In the genomic region with DNA sequence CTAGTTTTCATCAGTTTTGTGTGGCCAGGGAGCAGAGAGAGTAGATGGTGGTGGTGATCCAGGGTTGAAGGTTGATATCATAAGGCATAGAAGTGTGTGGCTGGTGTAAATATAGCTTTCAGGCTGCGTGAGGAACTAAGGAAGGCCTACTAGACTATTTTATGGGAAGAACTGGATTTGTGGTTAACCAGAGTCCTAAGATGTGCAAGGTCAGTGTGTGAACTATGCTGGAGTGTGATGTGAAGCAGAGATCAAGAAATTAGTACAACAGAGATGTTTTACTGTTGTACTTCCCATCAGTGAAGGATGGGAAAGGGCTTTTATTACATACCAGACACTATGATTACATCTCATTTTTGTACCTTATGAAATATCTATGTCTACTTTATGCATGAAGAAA, we compare ENCODE assay signal across 33 cellular contexts. TPM values are rescaled to one million over a fixed set of nuclear protein-coding genes. Genes with fewer than 3 reads are reported as not detected.
DNase-seq lines count a peak whose midpoint lies in the region; ATAC-seq and TF ChIP-seq lines count a peak whose summit lies in the region.
"Had no signal": no experiment of that assay in that cellular context is flagged by ENCODE, and none has a peak within 500 bp of the region (broad histone marks: within the 10 kb centered on the region; RNA-seq: fewer than 3 reads in every experiment).

No MANE protein-coding gene starts in this region.

- POLR2A ChIA-PET in CD4-positive, alpha-beta T cell (lab: Charles Lee): no interaction called here

- no peak overlapping the region for H2AFZ ChIP-seq in smooth muscle cell (ENCODE audit: low read depth)
- H2AFZ ChIP-seq: parathyroid adenoma had no signal

- no peaks in the 10 kb centered on the region for H3K27me3 Mint-ChIP-seq in activated T-cell treated with anti-CD3 and anti-CD28 coated beads, Interleukin-2, amount 50 U/mL, for 24 hours
- H3K27me3 Mint-ChIP-seq in activated T-cell treated with anti-CD3 and anti-CD28 coated beads, Interleukin-2, amount 50 U/mL, for 4 hours (ENCODE audit: low read depth): no peaks in the 10 kb centered on the region
- H3K27me3 Mint-ChIP-seq in T-helper 17 cell: no peaks in the 10 kb centered on the region
- no peaks in the 10 kb centered on the region for H3K27me3 Mint-ChIP-seq in dendritic cell treated with granulocyte-macrophage colony-stimulating factor and Interleukin-4, amounts not matched to agents 40 ng/mL and 50 ng/mL, for 4 days
- no peaks in the 10 kb centered on the region for H3K27me3 Mint-ChIP-seq in CD4-positive, alpha-beta T cell
- H3K27me3 Mint-ChIP-seq: stimulated activated naive CD8-positive, alpha-beta T cell treated with anti-CD3 and anti-CD28 coated beads, Interleukin-15, amount 100 ng/mL, for 72 hours had no signal

- H3K9me3 Mint-ChIP-seq in activated T-cell treated with anti-CD3 and anti-CD28 coated beads, Interleukin-2, amount 50 U/mL, for 24 hours: no peaks in the 10 kb centered on the region
- H3K9me3 Mint-ChIP-seq in activated T-cell treated with anti-CD3 and anti-CD28 coated beads, Interleukin-2, amount 50 U/mL, for 4 hours: no peaks in the 10 kb centered on the region
- H3K9me3 Mint-ChIP-seq in dendritic cell treated with granulocyte-macrophage colony-stimulating factor and Interleukin-4, amounts not matched to agents 40 ng/mL and 50 ng/mL, for 4 days: no peaks in the 10 kb centered on the region
- no peaks in the 10 kb centered on the region for H3K9me3 Mint-ChIP-seq in CD4-positive, alpha-beta T cell
- H3K9me3 Mint-ChIP-seq: activated naive CD4-positive, alpha-beta T cell treated with anti-CD3 and anti-CD28 coated beads, Interleukin-2, amount 50 U/mL, for 72 hours; stimulated activated naive CD8-positive, alpha-beta T cell treated with anti-CD3 and anti-CD28 coated beads, Interleukin-15, amount 100 ng/mL, for 72 hours; T-helper 2 cell treated with Interferon-gamma antibody and Interleukin-4, amounts not matched to agents 5 μg/mL and 100 μg/mL, for 36 hours had no signal

- no peak for TF ChIP-seq CTCF in smooth muscle cell (IDR thresholded peaks at IDR 0.05; ENCODE audit: borderline replicate concordance, insufficient read depth, poor library complexity, severe bottlenecking)
- TF ChIP-seq CTCF in CD4-positive, alpha-beta T cell (IDR thresholded peaks at IDR 0.05): no peak

- CTCF ChIA-PET in CD4-positive, alpha-beta T cell (lab: Charles Lee): interaction anchor here (0.8 kb wide), 1 partner anchor 18 kb away, joined by 4 read pairs; no protein-coding TSS in a partner anchor

- peaks cover 26% of the 10 kb centered on the region for H3K36me3 ChIP-seq in smooth muscle cell (ENCODE audit: low read depth)
- H3K36me3 ChIP-seq: uterus had no signal

- no peaks in the 10 kb centered on the region for H3K9me3 ChIP-seq in T-helper 17 cell (ENCODE audit: control insufficient read depth, low read length, poor library complexity, severe bottlenecking)
- no peaks in the 10 kb centered on the region for H3K9me3 ChIP-seq in smooth muscle cell (replicated peaks; ENCODE audit: low read depth)
- H3K9me3 ChIP-seq in CD4-positive, alpha-beta T cell (ENCODE audit: control insufficient read depth, low read length): no peaks in the 10 kb centered on the region
- H3K9me3 ChIP-seq: ascending aorta, BE2C, thoracic aorta, uterus had no signal

- H3K27me3 ChIP-seq in smooth muscle cell (ENCODE audit: low read depth): no peaks in the 10 kb centered on the region
- no peaks in the 10 kb centered on the region for H3K27me3 ChIP-seq in CD4-positive, alpha-beta T cell (ENCODE audit: control insufficient read depth, insufficient read depth, low read length)
- H3K27me3 ChIP-seq: ascending aorta, BE2C, cardiac muscle cell, uterus had no signal

- H3K4me2 ChIP-seq in smooth muscle cell: peak overlapping the region; percentile 35

- H3K4me3 Mint-ChIP-seq in activated T-cell treated with anti-CD3 and anti-CD28 coated beads, Interleukin-2, amount 50 U/mL, for 24 hours: no peak overlapping the region
- H3K4me3 Mint-ChIP-seq in activated T-cell treated with anti-CD3 and anti-CD28 coated beads, Interleukin-2, amount 50 U/mL, for 4 hours: no peak overlapping the region
- no peak overlapping the region for H3K4me3 Mint-ChIP-seq in T-helper 17 cell
- H3K4me3 Mint-ChIP-seq in dendritic cell treated with granulocyte-macrophage colony-stimulating factor and Interleukin-4, amounts not matched to agents 40 ng/mL and 50 ng/mL, for 4 days: no peak overlapping the region
- no peak overlapping the region for H3K4me3 Mint-ChIP-seq in CD4-positive, alpha-beta T cell
- H3K4me3 Mint-ChIP-seq: stimulated activated naive CD8-positive, alpha-beta T cell treated with anti-CD3 and anti-CD28 coated beads, Interleukin-15, amount 100 ng/mL, for 72 hours; T-helper 2 cell treated with Interferon-gamma antibody and Interleukin-4, amounts not matched to agents 5 μg/mL and 100 μg/mL, for 36 hours had no signal

- ATAC-seq in activated T-cell treated with anti-CD3 and anti-CD28 coated beads, Interleukin-2, amount 50 U/mL, for 4 hours: no peak
- ATAC-seq in T-helper 17 cell (no peak), GM18498 (IDR thresholded peaks at IDR 0.05; ENCODE audit: unreplicated experiment) (no peak)
- no peak for ATAC-seq in CD4-positive, alpha-beta T cell (ENCODE audit: poor library complexity)
- ATAC-seq: activated naive CD4-positive, alpha-beta T cell treated with anti-CD3 and anti-CD28 coated beads, Interleukin-2, amount 50 U/mL, for 72 hours; HCT116; stimulated activated naive CD8-positive, alpha-beta T cell treated with anti-CD3 and anti-CD28 coated beads, Interleukin-15, amount 100 ng/mL, for 72 hours had no signal

- intact Hi-C loops in dendritic cell treated with granulocyte-macrophage colony-stimulating factor and Interleukin-4, amounts not matched to agents 40 ng/mL and 50 ng/mL, for 4 days (cut with micrococcal nuclease): no loop called here
- intact Hi-C loops in CD4-positive, alpha-beta T cell (cut with DNase I, micrococcal nuclease): no loop called here

- no peak overlapping the region for H3K27ac ChIP-seq in smooth muscle cell (ENCODE audit: low read depth)
- H3K27ac ChIP-seq in CD4-positive, alpha-beta T cell (ENCODE audit: low read depth, low read length): no peak overlapping the region
- H3K27ac ChIP-seq: ascending aorta, cardiac muscle cell, coronary artery, parathyroid adenoma, thoracic aorta, uterus had no signal

- H3F3A ChIP-seq in smooth muscle cell (ENCODE audit: low read depth): peaks cover 24% of the 10 kb centered on the region

- H3K4me1 Mint-ChIP-seq in activated T-cell treated with anti-CD3 and anti-CD28 coated beads, Interleukin-2, amount 50 U/mL, for 24 hours (ENCODE audit: low read depth): no peaks in the 10 kb centered on the region
- H3K4me1 Mint-ChIP-seq in activated T-cell treated with anti-CD3 and anti-CD28 coated beads, Interleukin-2, amount 50 U/mL, for 4 hours (ENCODE audit: low read depth): no peaks in the 10 kb centered on the region
- H3K4me1 Mint-ChIP-seq in T-helper 17 cell: peaks cover 5% of the 10 kb centered on the region
- peaks cover 24% of the 10 kb centered on the region for H3K4me1 Mint-ChIP-seq in dendritic cell treated with granulocyte-macrophage colony-stimulating factor and Interleukin-4, amounts not matched to agents 40 ng/mL and 50 ng/mL, for 4 days (ENCODE audit: low read depth)
- H3K4me1 Mint-ChIP-seq in CD4-positive, alpha-beta T cell (ENCODE audit: low read depth): no peaks in the 10 kb centered on the region
- H3K4me1 Mint-ChIP-seq: stimulated activated naive CD8-positive, alpha-beta T cell treated with anti-CD3 and anti-CD28 coated beads, Interleukin-15, amount 100 ng/mL, for 72 hours had no signal

- no peak overlapping the region for H3K4me3 ChIP-seq in smooth muscle cell
- H3K4me3 ChIP-seq: ascending aorta, cardiac muscle cell, coronary artery, thoracic aorta, uterus had no signal

- WGBS in smooth muscle cell (ENCODE audit: low lambda C conversion rate): 31% methylated on average over 1 of the region's 1 CpG

- H4K20me1 ChIP-seq in smooth muscle cell (ENCODE audit: low read depth): peaks cover 81% of the 10 kb centered on the region

- H3K9ac ChIP-seq in smooth muscle cell (ENCODE audit: low read depth): no peak overlapping the region
- H3K9ac ChIP-seq: parathyroid adenoma had no signal

- peak overlapping the region; percentile 5 for H3K27ac Mint-ChIP-seq in activated T-cell treated with anti-CD3 and anti-CD28 coated beads, Interleukin-2, amount 50 U/mL, for 24 hours
- peak overlapping the region; percentile 57 for H3K27ac Mint-ChIP-seq in T-helper 17 cell
- H3K27ac Mint-ChIP-seq in dendritic cell treated with granulocyte-macrophage colony-stimulating factor and Interleukin-4, amounts not matched to agents 40 ng/mL and 50 ng/mL, for 4 days: peak overlapping the region; percentile 3
- H3K27ac Mint-ChIP-seq in CD4-positive, alpha-beta T cell: no peak overlapping the region
- H3K27ac Mint-ChIP-seq: activated naive CD4-positive, alpha-beta T cell treated with anti-CD3 and anti-CD28 coated beads, Interleukin-2, amount 50 U/mL, for 72 hours; T-helper 2 cell treated with Interferon-gamma antibody and Interleukin-4, amounts not matched to agents 5 μg/mL and 100 μg/mL, for 36 hours had no signal

- no peaks in the 10 kb centered on the region for H3K4me1 ChIP-seq in smooth muscle cell (ENCODE audit: low read depth)
- H3K4me1 ChIP-seq: ascending aorta, BE2C, parathyroid adenoma, uterus had no signal

- DNase-seq in activated T-cell treated with anti-CD3 and anti-CD28 coated beads, Interleukin-2, amount 50 U/mL, for 24 hours: no peak
- no peak for DNase-seq in activated T-cell treated with anti-CD3 and anti-CD28 coated beads, Interleukin-2, amount 50 U/mL, for 4 hours
- no peak for DNase-seq in T-helper 17 cell
- DNase-seq in smooth muscle cell (lab: John Stamatoyannopoulos, UW; ENCODE audit: unreplicated experiment): no peak
- no peak for DNase-seq in HuH-7 (ENCODE audit: low spot score)
- DNase-seq in CD4-positive, alpha-beta T cell: no peak
- DNase-seq: ACHN; activated CD4-positive, alpha-beta T cell treated with anti-CD3 and anti-CD28 coated beads for 1 hour; BE2C; COR-L47; DMS79 treated with DMSO at 0.1 percent for 48 hours; effector memory CD4-positive, alpha-beta T cell; glutamatergic neuron; Kasumi-1; mammary epithelial cell; NCI-H146; NCI-H82; retina; SHP77 treated with DMSO at 0.1 percent for 48 hours; small intestine; stimulated activated naive CD8-positive, alpha-beta T cell treated with anti-CD3 and anti-CD28 coated beads, Interleukin-15, amount 100 ng/mL, for 72 hours; uterus had no signal

- peaks cover 5% of the 10 kb centered on the region for H3K79me2 ChIP-seq in smooth muscle cell (ENCODE audit: low read depth)
- H3K79me2 ChIP-seq: parathyroid adenoma had no signal

- peaks cover 36% of the 10 kb centered on the region for H3K36me3 Mint-ChIP-seq in activated T-cell treated with anti-CD3 and anti-CD28 coated beads, Interleukin-2, amount 50 U/mL, for 24 hours (ENCODE audit: low read depth)
- peaks cover 44% of the 10 kb centered on the region for H3K36me3 Mint-ChIP-seq in activated T-cell treated with anti-CD3 and anti-CD28 coated beads, Interleukin-2, amount 50 U/mL, for 4 hours (ENCODE audit: insufficient read depth)
- peaks cover 19% of the 10 kb centered on the region for H3K36me3 Mint-ChIP-seq in T-helper 17 cell (ENCODE audit: low read depth)
- H3K36me3 Mint-ChIP-seq in dendritic cell treated with granulocyte-macrophage colony-stimulating factor and Interleukin-4, amounts not matched to agents 40 ng/mL and 50 ng/mL, for 4 days (ENCODE audit: low read depth): peaks cover 32% of the 10 kb centered on the region
- H3K36me3 Mint-ChIP-seq in CD4-positive, alpha-beta T cell (ENCODE audit: low read depth): peaks cover 53% of the 10 kb centered on the region

RNA-seq across cellular contexts. Expression of a gene that starts 41.5 kb away (rescaled TPM):
- total RNA-seq in activated T-cell treated with anti-CD3 and anti-CD28 coated beads, Interleukin-2, amount 50 U/mL, for 4 hours: 10 to 100 TPM; 64.4 to 74.1 (median 68.0) TPM
- 10 to 100 TPM; 36.8 to 45.6 TPM for total RNA-seq in T-helper 17 cell
- total RNA-seq in smooth muscle cell: 107 and 115 TPM in 2 replicates
- 26.8 and 38.6 TPM in 2 replicates for polyA plus RNA-seq in smooth muscle cell
- total RNA-seq in CD4-positive, alpha-beta T cell: 10 to 100 TPM; 48.5 to 49.8 TPM

RNA-seq across cellular contexts. Expression of a gene that starts 52.1 kb away (rescaled TPM):
- under 1 TPM in 2 of 3 donors, not detected in 1; 0.16 to 0.23 TPM for total RNA-seq in activated T-cell treated with anti-CD3 and anti-CD28 coated beads, Interleukin-2, amount 50 U/mL, for 4 hours
- total RNA-seq in T-helper 17 cell (not detected), smooth muscle cell (0.31 TPM in 1 of 2 replicates, not detected in the other)
- not detected in 2 replicates for polyA plus RNA-seq in smooth muscle cell
- under 1 TPM; 0.20 to 0.55 TPM for total RNA-seq in CD4-positive, alpha-beta T cell
- total RNA-seq: activated naive CD4-positive, alpha-beta T cell treated with anti-CD3 and anti-CD28 coated beads, Interleukin-2, amount 50 U/mL, for 72 hours; ascending aorta; NCI-H460; thoracic aorta had no signal
- polyA plus RNA-seq: cardiac muscle cell had no signal
